1 cellular context compared by ENCODE assay signal in the genomic region with DNA sequence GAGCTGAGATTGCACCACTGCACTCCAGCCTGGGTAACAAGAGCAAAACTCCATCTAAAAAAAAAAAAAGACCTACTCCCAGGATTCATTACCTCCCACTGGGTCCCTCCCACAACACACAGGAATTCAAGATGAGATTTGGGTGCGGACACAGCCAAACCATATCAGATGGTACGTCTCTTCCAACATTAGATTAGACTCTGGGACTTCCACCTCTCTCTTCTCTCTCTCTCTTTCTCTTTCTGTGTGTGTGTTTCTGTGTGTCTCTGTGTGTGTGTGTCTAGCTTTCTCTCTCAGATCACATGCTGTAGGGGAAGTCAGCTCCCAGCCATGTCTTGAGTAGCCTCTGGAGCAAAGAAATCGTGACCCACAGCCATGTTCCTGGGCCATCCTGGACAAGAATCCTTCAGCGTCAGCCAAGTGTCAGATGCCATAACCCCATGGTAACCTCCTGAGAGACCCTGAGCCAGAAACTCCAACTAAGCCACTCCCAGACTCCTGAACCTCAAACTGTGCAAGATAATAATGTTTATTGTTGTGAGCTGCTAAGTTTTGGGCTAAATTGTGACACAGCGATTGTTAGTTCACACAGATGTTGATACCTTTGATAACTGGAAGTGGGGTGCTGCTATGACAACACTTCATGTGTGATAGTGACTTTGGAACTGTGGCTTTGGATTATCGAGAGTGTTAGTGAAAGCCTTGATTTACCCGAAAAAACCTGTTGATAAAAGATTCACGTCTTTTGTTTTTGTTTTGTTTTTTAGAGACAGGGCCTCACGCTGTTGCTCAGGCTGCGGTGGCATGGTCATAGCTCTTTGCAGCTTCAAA.
TF ChIP-seq lines count a peak whose summit lies in the region.

No MANE protein-coding gene starts in this region.

TF ChIP-seq in GM23338, 12 proteins besides CTCF, POLR2A, EP300 and RAD21 (continued from another document):
- TF ChIP-seq, protein P1, sequence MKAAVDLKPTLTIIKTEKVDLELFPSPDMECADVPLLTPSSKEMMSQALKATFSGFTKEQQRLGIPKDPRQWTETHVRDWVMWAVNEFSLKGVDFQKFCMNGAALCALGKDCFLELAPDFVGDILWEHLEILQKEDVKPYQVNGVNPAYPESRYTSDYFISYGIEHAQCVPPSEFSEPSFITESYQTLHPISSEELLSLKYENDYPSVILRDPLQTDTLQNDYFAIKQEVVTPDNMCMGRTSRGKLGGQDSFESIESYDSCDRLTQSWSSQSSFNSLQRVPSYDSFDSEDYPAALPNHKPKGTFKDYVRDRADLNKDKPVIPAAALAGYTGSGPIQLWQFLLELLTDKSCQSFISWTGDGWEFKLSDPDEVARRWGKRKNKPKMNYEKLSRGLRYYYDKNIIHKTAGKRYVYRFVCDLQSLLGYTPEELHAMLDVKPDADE (IDR thresholded peaks at IDR 0.05), result no peak
